Comparison of ENCODE assay signal across 11 cellular contexts in genomic region chr10:95214793-95215192, GRCh38. TPM values are rescaled to one million over a fixed set of nuclear protein-coding genes. Genes with fewer than 3 reads are reported as not detected.
DNase-seq lines count a peak whose midpoint lies in the region; ATAC-seq and TF ChIP-seq lines count a peak whose summit lies in the region.
"Had no signal": no experiment of that assay in that cellular context is flagged by ENCODE, and none has a peak within 500 bp of the region (broad histone marks: within the 10 kb centered on the region; RNA-seq: fewer than 3 reads in every experiment).

No MANE protein-coding gene starts in this region.

- 84 to 100% methylated on average over 2 to 3 of the region's 3 CpGs for WGBS in transverse colon (ENCODE audit: low coverage in 1 of 2), 2 donors

- H3K27me3 ChIP-seq in MM.1S (replicated peaks; ENCODE audit: insufficient read depth, low read length) = no peaks in the 10 kb centered on the region
- no peaks in the 10 kb centered on the region for H3K27me3 ChIP-seq in transverse colon

- H3K36me3 ChIP-seq in MM.1S (replicated peaks; ENCODE audit: insufficient read depth, low read length) = no peaks in the 10 kb centered on the region
- H3K36me3 ChIP-seq in transverse colon = no peaks in the 10 kb centered on the region

- H3K9ac ChIP-seq in MM.1S (ENCODE audit: low read length) = no peak overlapping the region

- TF ChIP-seq CTCF in MM.1S (IDR thresholded peaks at IDR 0.05; ENCODE audit: low read length) = no peak
- no peak for TF ChIP-seq CTCF in transverse colon (IDR thresholded peaks at IDR 0.05)

- in situ Hi-C loops in transverse colon (cut with MboI; ENCODE audit: low pct_ligation_motif_present in 1 of 4, low pct_unique_long_range_greater_than_20kb in 1 of 4, low sequenced_read_pairs in 3 of 4) = no loop called here

- H3K27ac ChIP-seq in MM.1S (ENCODE audit: low read length) (no peak overlapping the region), transverse colon (no peak overlapping the region)

- H3K4me1 ChIP-seq in MM.1S (ENCODE audit: low read length) (no peaks in the 10 kb centered on the region), transverse colon (no peaks in the 10 kb centered on the region)

- peak; percentile 61 for ATAC-seq in GM19467 (IDR thresholded peaks at IDR 0.05; ENCODE audit: unreplicated experiment)
- peak; percentile 71 for ATAC-seq in HG03159 (IDR thresholded peaks at IDR 0.05; ENCODE audit: unreplicated experiment)
- ATAC-seq in HG02840 (IDR thresholded peaks at IDR 0.05; ENCODE audit: low FRiP score, unreplicated experiment) = no peak

- no peak overlapping the region for H2AFZ ChIP-seq in MM.1S (ENCODE audit: low read length)

- H3K79me2 ChIP-seq in MM.1S (ENCODE audit: low read length) = no peaks in the 10 kb centered on the region

- intact Hi-C loops in transverse colon (cut with DNase I; ENCODE audit: low total_unique reads) = no loop called here

- DNase-seq in A172 (ENCODE audit: low spot score) = peak; percentile 54
- DNase-seq in astrocyte of the hippocampus (ENCODE audit: low read depth, low spot score) = peak; percentile 46
- DNase-seq in MM.1S = no peak
- DNase-seq in activated naive CD4-positive, alpha-beta T cell treated with anti-CD3 and anti-CD28 coated beads, Interleukin-2, amount 50 U/mL, for 16 hours = no peak
- no peak for DNase-seq in transverse colon
- DNase-seq: activated CD4-positive, alpha-beta T cell treated with anti-CD3 and anti-CD28 coated beads, Interleukin-2, amount 50 U/mL, for 48 hours; erythroblast; NCI-H1048 had no signal

- H3K9me2 ChIP-seq in MM.1S (replicated peaks; ENCODE audit: insufficient read depth, low read length) = no peaks in the 10 kb centered on the region

- H3K9me3 ChIP-seq in MM.1S (replicated peaks; ENCODE audit: insufficient read depth, low read length) (no peaks in the 10 kb centered on the region), transverse colon (no peaks in the 10 kb centered on the region)

- H3K4me3 ChIP-seq in MM.1S (ENCODE audit: low read length) = no peak overlapping the region
- H3K4me3 ChIP-seq in transverse colon = no peak overlapping the region

- no peaks in the 10 kb centered on the region for H3F3A ChIP-seq in MM.1S (ENCODE audit: insufficient read depth, low read length)

- no peak for TF ChIP-seq EP300 in transverse colon (IDR thresholded peaks at IDR 0.05; ENCODE audit: low read depth)

- no peak overlapping the region for H3K4me2 ChIP-seq in MM.1S (ENCODE audit: low read depth, low read length)

- no peaks in the 10 kb centered on the region for H4K20me1 ChIP-seq in MM.1S (ENCODE audit: insufficient read depth, low read length)

- no peak for TF ChIP-seq POLR2A in transverse colon (IDR thresholded peaks at IDR 0.05)

RNA-seq across cellular contexts. Expression of gene ACSM6, which starts 20.8 kb away (rescaled TPM):
- 0.12 TPM in 1 of 2 replicates, not detected in the other for total RNA-seq in A172 (2014; rRNA removed; shearing (Covaris generic))
- total RNA-seq in transverse colon = not detected

Comparison
In these comparisons a context has a peak if more than half of its experiments do, and no peak if none do; other contexts are left out.
1. DNase-seq: peak in A172 (single experiment) and astrocyte of the hippocampus (single experiment); none in MM.1S (single experiment), activated naive CD4-positive, alpha-beta T cell treated with anti-CD3 and anti-CD28 coated beads, Interleukin-2, amount 50 U/mL, for 16 hours (single experiment) and transverse colon (single experiment).